In the genomic region with DNA sequence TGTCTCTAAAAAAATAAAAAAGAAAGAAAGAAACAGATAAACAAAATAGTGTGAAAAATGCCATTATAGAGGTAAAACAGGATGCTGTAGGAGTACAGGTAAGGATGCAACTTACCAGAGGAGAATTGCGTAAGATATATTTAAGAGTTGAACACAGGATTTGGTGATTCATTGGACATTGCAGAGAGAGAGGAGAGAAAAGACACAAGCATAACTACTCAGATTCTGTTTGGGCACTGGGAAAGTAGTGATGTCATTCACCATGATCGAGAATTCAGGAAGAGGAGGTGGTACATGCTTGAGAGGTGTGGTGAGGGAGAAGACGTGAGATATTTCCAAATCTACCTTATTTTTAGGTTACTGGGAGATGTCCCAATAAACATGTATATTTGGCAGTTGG, we compare ENCODE assay signal across 1 cellular context.
TF ChIP-seq lines count a peak whose summit lies in the region.

No MANE protein-coding gene starts in this region.

TF ChIP-seq in HEK293, 187 proteins besides CTCF, POLR2A, EP300 and RAD21:
- TF ChIP-seq, protein P1, sequence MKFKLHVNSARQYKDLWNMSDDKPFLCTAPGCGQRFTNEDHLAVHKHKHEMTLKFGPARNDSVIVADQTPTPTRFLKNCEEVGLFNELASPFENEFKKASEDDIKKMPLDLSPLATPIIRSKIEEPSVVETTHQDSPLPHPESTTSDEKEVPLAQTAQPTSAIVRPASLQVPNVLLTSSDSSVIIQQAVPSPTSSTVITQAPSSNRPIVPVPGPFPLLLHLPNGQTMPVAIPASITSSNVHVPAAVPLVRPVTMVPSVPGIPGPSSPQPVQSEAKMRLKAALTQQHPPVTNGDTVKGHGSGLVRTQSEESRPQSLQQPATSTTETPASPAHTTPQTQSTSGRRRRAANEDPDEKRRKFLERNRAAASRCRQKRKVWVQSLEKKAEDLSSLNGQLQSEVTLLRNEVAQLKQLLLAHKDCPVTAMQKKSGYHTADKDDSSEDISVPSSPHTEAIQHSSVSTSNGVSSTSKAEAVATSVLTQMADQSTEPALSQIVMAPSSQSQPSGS (tag by site-specific recombination; IDR thresholded peaks at IDR 0.05; ENCODE audit: low read depth): peak; percentile 37; the same call in 1 of the 2 replicates
- TF ChIP-seq ZNF664 (tag by site-specific recombination; IDR thresholded peaks at IDR 0.05): no peak
